ENCODE assay signal across 11 cellular contexts in genomic region chr1:153573351-153573750, GRCh38. TPM values are rescaled to one million over a fixed set of nuclear protein-coding genes. Genes with fewer than 3 reads are reported as not detected.
DNase-seq lines count a peak whose midpoint lies in the region; ATAC-seq, FAIRE-seq and TF ChIP-seq lines count a peak whose summit lies in the region.
"Had no signal": no experiment of that assay in that cellular context is flagged by ENCODE, and none has a peak within 500 bp of the region (broad histone marks: within the 10 kb centered on the region; RNA-seq: fewer than 3 reads in every experiment).

No MANE protein-coding gene starts in this region.

- H3K23ac ChIP-seq in IMR-90 (ENCODE audit: low read depth, low read length): peak overlapping the region; percentile 87

- H3K79me1 ChIP-seq in IMR-90 (ENCODE audit: low read depth in 1 of 2, low read length in 2 of 2): peaks cover 0 to 5% of the 10 kb centered on the region in 2 experiments; a peak in 2 of 4 replicates

- H3K9me1 ChIP-seq in IMR-90 (ENCODE audit: insufficient read depth, low read length): peaks cover 7% of the 10 kb centered on the region
- no peaks in the 10 kb centered on the region for H3K9me1 ChIP-seq in endothelial cell of umbilical vein (replicated peaks; ENCODE audit: control insufficient read depth, extremely low read depth, insufficient read depth, low read length)

- H4K5ac ChIP-seq in IMR-90 (ENCODE audit: low read depth, low read length): peak overlapping the region; percentile 97; the same call in 1 of the 2 replicates

- H3K9me2 ChIP-seq in PC-3 (replicated peaks; ENCODE audit: low read length): no peaks in the 10 kb centered on the region

- H3K79me2 ChIP-seq in PC-3 (ENCODE audit: low read length): no peaks in the 10 kb centered on the region
- H3K79me2 ChIP-seq in endothelial cell of umbilical vein (ENCODE audit: control insufficient read depth, insufficient read depth, low read length): no peaks in the 10 kb centered on the region
- no peaks in the 10 kb centered on the region for H3K79me2 ChIP-seq in smooth muscle cell (ENCODE audit: low read depth)

- H3K9ac ChIP-seq in IMR-90 (ENCODE audit: low read depth, low read length) (no peak overlapping the region), PC-3 (ENCODE audit: low read length) (peak overlapping the region; percentile 26), endothelial cell of umbilical vein (replicated peaks; ENCODE audit: extremely low read depth, insufficient read depth, low read length) (no peak overlapping the region), smooth muscle cell (ENCODE audit: low read depth) (peak overlapping the region; percentile 30)

- peak overlapping the region; percentile 92 for H3K4ac ChIP-seq in IMR-90 (ENCODE audit: low read depth, low read length)

- H4K8ac ChIP-seq in IMR-90 (ENCODE audit: low read depth in 2 of 2, low read length in 2 of 2): peak overlapping the region; percentile 53 to 92

- H3K4me3 ChIP-seq in IMR-90 (ENCODE audit: insufficient read depth, low read depth, low read length) (no peak overlapping the region), PC-3 (ENCODE audit: low read length) (no peak overlapping the region), endothelial cell of umbilical vein (replicated peaks in 1 of 3; ENCODE audit: insufficient read depth in 1 of 3, low read depth in 1 of 3, low read length in 3 of 3) (no peak overlapping the region), smooth muscle cell (no peak overlapping the region)
- H3K4me3 ChIP-seq: right lobe of liver had no signal

- no peak for TF ChIP-seq RAD21 in IMR-90 (IDR thresholded peaks at IDR 0.05; ENCODE audit: low read length)

- BruUV-seq in IMR-90 (replicated peaks; lab: Mats Ljungman, UMichigan) (no TSS peak), PC-3 (replicated peaks; lab: Mats Ljungman, UMichigan) (no TSS peak), endothelial cell of umbilical vein (replicated peaks; lab: Mats Ljungman, UMichigan) (no TSS peak)

- H3K4me2 ChIP-seq in IMR-90 (ENCODE audit: low read depth, low read length): peak overlapping the region; percentile 24; the same call in 1 of the 2 replicates
- H3K4me2 ChIP-seq in PC-3 (ENCODE audit: low read length): peak overlapping the region; percentile 48
- H3K4me2 ChIP-seq in endothelial cell of umbilical vein (ENCODE audit: insufficient read depth, low read length): no peak overlapping the region
- peak overlapping the region; percentile 40 for H3K4me2 ChIP-seq in smooth muscle cell

- peak overlapping the region; percentile 94 for H2BK120ac ChIP-seq in IMR-90 (ENCODE audit: low read depth, low read length)

- H2BK20ac ChIP-seq in IMR-90 (ENCODE audit: low read depth, low read length): peak overlapping the region; percentile 98

- TF ChIP-seq POLR2A in IMR-90 (IDR thresholded peaks at IDR 0.05; ENCODE audit: low read depth, low read length) (no peak), endothelial cell of umbilical vein (IDR thresholded peaks at IDR 0.05; ENCODE audit: low read depth, low read length) (no peak)

- peak; percentile 41 for DNase-seq in IMR-90
- DNase-seq in PC-3: no peak
- DNase-seq in endothelial cell of umbilical vein (ENCODE audit: low read depth, low spot score): no peak
- no peak for DNase-seq in smooth muscle cell (lab: John Stamatoyannopoulos, UW; ENCODE audit: unreplicated experiment)
- DNase-seq in AG20443 (ENCODE audit: low spot score): no peak
- no peak for DNase-seq in C1 segment of cervical spinal cord (lab: John Stamatoyannopoulos, UW)
- no peak for DNase-seq in NCI-H510A treated with DMSO at 0.1 percent for 48 hours (lab: John Stamatoyannopoulos, UW)
- DNase-seq: GOT3, right lobe of liver had no signal

- H3K14ac ChIP-seq in IMR-90 (replicated peaks; ENCODE audit: low read depth, low read length): peak overlapping the region; percentile 91

- H3K18ac ChIP-seq in IMR-90 (ENCODE audit: low read depth, low read length): peak overlapping the region; percentile 97

- WGBS in IMR-90 (ENCODE audit: extremely low coverage in 2 of 2, insufficient read length in 1 of 2), 2 experiments: no CpG with 5 or more reads among the region's 3 CpGs
- WGBS in smooth muscle cell (ENCODE audit: low lambda C conversion rate): 74% methylated on average over 3 of the region's 3 CpGs

- H3F3A ChIP-seq in PC-3 (ENCODE audit: low read length, unreplicated experiment): no peaks in the 10 kb centered on the region
- H3F3A ChIP-seq in smooth muscle cell (ENCODE audit: low read depth): no peaks in the 10 kb centered on the region

- no peak for FAIRE-seq in endothelial cell of umbilical vein (lab: Jason Lieb, UNC)

- peaks cover 14% of the 10 kb centered on the region for H3K4me1 ChIP-seq in IMR-90 (ENCODE audit: control insufficient read depth, insufficient read depth, low read length)
- H3K4me1 ChIP-seq in PC-3 (ENCODE audit: insufficient read depth, low read length): peaks cover 35% of the 10 kb centered on the region
- H3K4me1 ChIP-seq in endothelial cell of umbilical vein (ENCODE audit: control insufficient read depth, extremely low read depth, insufficient read depth, low read length): peaks cover 7% of the 10 kb centered on the region
- H3K4me1 ChIP-seq in smooth muscle cell (ENCODE audit: low read depth): peaks cover 4% of the 10 kb centered on the region

- no peaks in the 10 kb centered on the region for H3K36me3 ChIP-seq in IMR-90 (ENCODE audit: control insufficient read depth, insufficient read depth, low read length)
- H3K36me3 ChIP-seq in PC-3 (ENCODE audit: low read depth, low read length): no peaks in the 10 kb centered on the region
- H3K36me3 ChIP-seq in endothelial cell of umbilical vein (ENCODE audit: control insufficient read depth in 2 of 2, extremely low read depth in 1 of 2, insufficient read depth in 2 of 2, low read length in 2 of 2): no peaks in the 10 kb centered on the region
- H3K36me3 ChIP-seq in smooth muscle cell (ENCODE audit: low read depth): no peaks in the 10 kb centered on the region
- H3K36me3 ChIP-seq: right lobe of liver had no signal

- H2BK5ac ChIP-seq in IMR-90 (ENCODE audit: low read depth, low read length, poor library complexity, severe bottlenecking): peak overlapping the region; percentile 80

- no peak overlapping the region for H2AFZ ChIP-seq in IMR-90 (replicated peaks; ENCODE audit: low read length, poor library complexity)
- no peak overlapping the region for H2AFZ ChIP-seq in PC-3 (ENCODE audit: low read length)
- peak overlapping the region; percentile 2 for H2AFZ ChIP-seq in endothelial cell of umbilical vein (ENCODE audit: low read depth, low read length)
- H2AFZ ChIP-seq in smooth muscle cell (ENCODE audit: low read depth): no peak overlapping the region

- H2AK9ac ChIP-seq in IMR-90 (replicated peaks; ENCODE audit: low read depth, low read length, poor library complexity): peak overlapping the region; percentile 77

- H3K27ac ChIP-seq in IMR-90 (ENCODE audit: insufficient read depth, low read length) (peak overlapping the region; percentile 4; the same call in 1 of the 2 replicates), PC-3 (ENCODE audit: low read length) (peak overlapping the region; percentile 76), endothelial cell of umbilical vein (ENCODE audit: insufficient read depth, low read depth, low read length) (no peak overlapping the region), smooth muscle cell (ENCODE audit: low read depth) (peak overlapping the region; percentile 80)
- H3K27ac ChIP-seq: right lobe of liver had no signal

- H4K91ac ChIP-seq in IMR-90 (ENCODE audit: insufficient read depth, low read depth, low read length): peak overlapping the region; percentile 89

- CTCF ChIA-PET in IMR-90 (lab: Yijun Ruan, JAX): interaction anchor here (0.9 to 2.3 kb wide), 10 partner anchors 35 to 78 kb away, joined by 3 to 16 read pairs (median 5); partner anchors contain the start of genes S100A13 and S100A16
- CTCF ChIA-PET in PC-3 (lab: Charles Lee): interaction anchor here (0.6 to 2.0 kb wide), 8 partner anchors 25 to 101 kb away, joined by 5 to 25 read pairs (median 12); partner anchors contain the start of genes CHTOP, S100A13 and S100A16
- CTCF ChIA-PET in endothelial cell of umbilical vein (lab: Charles Lee): interaction anchor here (0.7 to 6.3 kb wide), 25 partner anchors 8 to 414 kb away, joined by 3 to 167 read pairs (median 8); partner anchors contain the start of genes CHTOP, NPR1, S100A1 and S100A13

- peak overlapping the region; percentile 97 for H2AK5ac ChIP-seq in IMR-90 (ENCODE audit: low read depth, low read length)

- H4K20me1 ChIP-seq in IMR-90 (ENCODE audit: insufficient read depth, low read length) (no peaks in the 10 kb centered on the region), PC-3 (ENCODE audit: low read length) (no peaks in the 10 kb centered on the region), endothelial cell of umbilical vein (replicated peaks; ENCODE audit: control insufficient read depth, extremely low read depth, insufficient read depth, low read length) (no peaks in the 10 kb centered on the region), smooth muscle cell (ENCODE audit: low read depth) (no peaks in the 10 kb centered on the region)

- no peaks in the 10 kb centered on the region for H3K27me3 ChIP-seq in IMR-90 (ENCODE audit: control insufficient read depth, insufficient read depth, low read length)
- H3K27me3 ChIP-seq in PC-3 (ENCODE audit: low read length): no peaks in the 10 kb centered on the region
- H3K27me3 ChIP-seq in endothelial cell of umbilical vein (ENCODE audit: control insufficient read depth in 2 of 2, insufficient read depth in 2 of 2, low read length in 2 of 2): no peaks in the 10 kb centered on the region
- no peaks in the 10 kb centered on the region for H3K27me3 ChIP-seq in smooth muscle cell (ENCODE audit: low read depth)
- H3K27me3 ChIP-seq: right lobe of liver had no signal

- H2BK15ac ChIP-seq in IMR-90 (ENCODE audit: low read depth, low read length): peak overlapping the region; percentile 98

- in situ Hi-C loops in IMR-90 (cut with MboI; ENCODE audit: low sequenced_read_pairs): no loop called here

- no peak for TF ChIP-seq CTCF in IMR-90 (conservative IDR thresholded peaks at IDR 0.05; ENCODE audit: low read depth, low read length)
- TF ChIP-seq CTCF in PC-3 (conservative IDR thresholded peaks at IDR 0.05; ENCODE audit: low read depth, low read length): no peak
- TF ChIP-seq CTCF in endothelial cell of umbilical vein (IDR thresholded peaks at IDR 0.05; ENCODE audit: extremely low read depth in 1 of 2, insufficient read depth in 1 of 2, low read depth in 1 of 2, low read length in 2 of 2): no peak
- no peak for TF ChIP-seq CTCF in smooth muscle cell (IDR thresholded peaks at IDR 0.05; ENCODE audit: borderline replicate concordance, insufficient read depth, poor library complexity, severe bottlenecking)

- H3K9me3 ChIP-seq in IMR-90 (ENCODE audit: control insufficient read depth, insufficient read depth, low read length): no peaks in the 10 kb centered on the region
- H3K9me3 ChIP-seq in PC-3 (ENCODE audit: low read length): no peaks in the 10 kb centered on the region
- no peaks in the 10 kb centered on the region for H3K9me3 ChIP-seq in endothelial cell of umbilical vein (replicated peaks; ENCODE audit: control insufficient read depth, insufficient read depth, low read length)
- H3K9me3 ChIP-seq in smooth muscle cell (replicated peaks; ENCODE audit: low read depth): no peaks in the 10 kb centered on the region
- H3K9me3 ChIP-seq: right lobe of liver had no signal

- peak overlapping the region; percentile 47 for H3K56ac ChIP-seq in IMR-90 (ENCODE audit: extremely low read depth, insufficient read depth, low read length)

- POLR2A ChIA-PET in IMR-90 (lab: Charles Lee; ENCODE audit: unreplicated experiment): interaction anchor here (1.9 kb wide), 1 partner anchor 54 kb away, joined by 7 read pairs; the partner anchor contains the start of gene S100A13
- POLR2A ChIA-PET in PC-3 (lab: Charles Lee; ENCODE audit: unreplicated experiment): interaction anchor here (1.0 to 1.3 kb wide), 3 partner anchors 37 to 61 kb away, joined by 4 to 8 read pairs (median 7); partner anchors contain the start of genes CHTOP, S100A13 and S100A6
- POLR2A ChIA-PET in endothelial cell of umbilical vein (lab: Charles Lee): interaction anchor here (1.3 to 1.5 kb wide), 2 partner anchors 33 to 54 kb away, joined by 3 to 13 read pairs; partner anchors contain the start of gene S100A13

- intact Hi-C loops in IMR-90 (cut with micrococcal nuclease): loop anchor here (2.0 kb wide), 5 partner anchors 39 to 97 kb away; partner anchors contain the start of genes CHTOP, ILF2, S100A13 and S100A16
- intact Hi-C loops in PC-3 (cut with micrococcal nuclease): loop anchor here (2.0 kb wide), 2 partner anchors 35 to 175 kb away; no protein-coding TSS in a partner anchor
- intact Hi-C loops in endothelial cell of umbilical vein (cut with micrococcal nuclease): loop anchor here (2.0 kb wide), 2 partner anchors 25 to 413 kb away; partner anchors contain the start of gene RAB13

- ATAC-seq in IMR-90 (ENCODE audit: low read depth) (no peak), PC-3 (no peak), GM21717 (IDR thresholded peaks at IDR 0.05; ENCODE audit: unreplicated experiment) (no peak)

- dilution Hi-C loops in IMR-90 (cut with HindIII; ENCODE audit: low sequenced_read_pairs, unreplicated experiment): no loop called here
- dilution Hi-C loops in endothelial cell of umbilical vein (cut with MboI; ENCODE audit: extremely low pct_ligation_motif_present, low sequenced_read_pairs): no loop called here

RNA-seq across cellular contexts. Expression of gene S100A2, which starts 7.7 kb away (rescaled TPM):
- total RNA-seq in IMR-90 (2012; rRNA removed): 3.6 and 4.4 TPM in 2 replicates
- polyA plus RNA-seq in IMR-90 (2012; rRNA removed): 7.9 and 9.5 TPM in 2 replicates
- polyA plus RNA-seq in IMR-90 (2012; cell fraction: cytosol; rRNA removed): 6.2 and 11.3 TPM in 2 replicates
- 5.1 TPM in 2 replicates for polyA plus RNA-seq in IMR-90 (2012; cell fraction: nucleus; rRNA removed; ENCODE audit: low replicate concordance)
- 358 and 373 TPM in 2 replicates for total RNA-seq in PC-3 (2014; rRNA removed)
- total RNA-seq in endothelial cell of umbilical vein: 4.0 and 4.4 TPM in 2 replicates
- polyA plus RNA-seq in endothelial cell of umbilical vein: 3.9 and 4.3 TPM in 2 replicates
- 4.4 and 4.6 TPM in 2 replicates for polyA plus RNA-seq in endothelial cell of umbilical vein (2011; cell fraction: cytosol; rRNA removed)
- 5.0 and 5.6 TPM in 2 replicates for polyA plus RNA-seq in endothelial cell of umbilical vein (2011; cell fraction: nucleus; rRNA removed)
- polyA plus RNA-seq in endothelial cell of umbilical vein (2012): 2.2 and 4.0 TPM in 2 replicates
- 1.2 TPM in 1 of 2 replicates, not detected in the other for polyA minus RNA-seq in endothelial cell of umbilical vein
- polyA minus RNA-seq in endothelial cell of umbilical vein (2011; cell fraction: cytosol; rRNA and poly(A)+ RNA removed): 3.6 TPM
- not detected in 2 replicates for polyA minus RNA-seq in endothelial cell of umbilical vein (2011; cell fraction: nucleus; rRNA and poly(A)+ RNA removed)
- total RNA-seq in smooth muscle cell: 2.3 and 7.3 TPM in 2 replicates
- polyA plus RNA-seq in smooth muscle cell: 16.6 and 20.4 TPM in 2 replicates
- total RNA-seq: right lobe of liver had no signal

RNA-seq across cellular contexts. Expression of gene S100A3, which starts 24.3 kb away (rescaled TPM):
- 1.4 and 2.9 TPM in 2 replicates for total RNA-seq in IMR-90 (2012; rRNA removed)
- 4.5 and 6.2 TPM in 2 replicates for polyA plus RNA-seq in IMR-90 (2012; rRNA removed)
- 5.1 and 8.9 TPM in 2 replicates for polyA plus RNA-seq in IMR-90 (2012; cell fraction: cytosol; rRNA removed)
- 3.3 and 5.1 TPM in 2 replicates for polyA plus RNA-seq in IMR-90 (2012; cell fraction: nucleus; rRNA removed; ENCODE audit: low replicate concordance)
- total RNA-seq in PC-3 (2014; rRNA removed): 4.6 and 7.9 TPM in 2 replicates
- 0.42 TPM in 1 of 2 replicates, not detected in the other for total RNA-seq in endothelial cell of umbilical vein
- polyA plus RNA-seq in endothelial cell of umbilical vein: 1.3 and 1.9 TPM in 2 replicates
- polyA plus RNA-seq in endothelial cell of umbilical vein (2011; cell fraction: cytosol; rRNA removed): 0.98 and 1.2 TPM in 2 replicates
- polyA plus RNA-seq in endothelial cell of umbilical vein (2011; cell fraction: nucleus; rRNA removed): 0.26 and 0.76 TPM in 2 replicates
- polyA plus RNA-seq in endothelial cell of umbilical vein (2012): 2.2 and 2.3 TPM in 2 replicates
- not detected in 2 replicates for polyA minus RNA-seq in endothelial cell of umbilical vein
- not detected for polyA minus RNA-seq in endothelial cell of umbilical vein (2011; cell fraction: cytosol; rRNA and poly(A)+ RNA removed)
- not detected in 2 replicates for polyA minus RNA-seq in endothelial cell of umbilical vein (2011; cell fraction: nucleus; rRNA and poly(A)+ RNA removed)
- 11.2 and 13.9 TPM in 2 replicates for total RNA-seq in smooth muscle cell
- polyA plus RNA-seq in smooth muscle cell: 18.0 and 19.8 TPM in 2 replicates

RNA-seq across cellular contexts. Expression of gene S100A4, which starts 27.7 kb away (rescaled TPM):
- total RNA-seq in IMR-90 (2012; rRNA removed) (5.6 and 7.5 TPM in 2 replicates), PC-3 (2014; rRNA removed) (32.2 and 55.8 TPM in 2 replicates), endothelial cell of umbilical vein (not detected in 2 replicates), smooth muscle cell (1,139 and 1,222 TPM in 2 replicates)
- polyA plus RNA-seq in IMR-90 (2012; rRNA removed) (15.0 and 16.6 TPM in 2 replicates), endothelial cell of umbilical vein (0.62 and 1.1 TPM in 2 replicates), smooth muscle cell (1,491 and 1,802 TPM in 2 replicates)
- 17.1 and 25.7 TPM in 2 replicates for polyA plus RNA-seq in IMR-90 (2012; cell fraction: cytosol; rRNA removed)
- polyA plus RNA-seq in IMR-90 (2012; cell fraction: nucleus; rRNA removed; ENCODE audit: low replicate concordance): 3.3 and 5.2 TPM in 2 replicates
- 0.49 and 0.61 TPM in 2 replicates for polyA plus RNA-seq in endothelial cell of umbilical vein (2011; cell fraction: cytosol; rRNA removed)
- 0.53 TPM in 1 of 2 replicates, not detected in the other for polyA plus RNA-seq in endothelial cell of umbilical vein (2011; cell fraction: nucleus; rRNA removed)
- polyA plus RNA-seq in endothelial cell of umbilical vein (2012): 0.55 and 0.67 TPM in 2 replicates
- polyA minus RNA-seq in endothelial cell of umbilical vein: not detected in 2 replicates
- 392 TPM for polyA minus RNA-seq in endothelial cell of umbilical vein (2011; cell fraction: cytosol; rRNA and poly(A)+ RNA removed)
- polyA minus RNA-seq in endothelial cell of umbilical vein (2011; cell fraction: nucleus; rRNA and poly(A)+ RNA removed): 1.6 TPM in 1 of 2 replicates, not detected in the other

RNA-seq across cellular contexts. Expression of gene S100A5, which starts 32.6 kb away (rescaled TPM):
- total RNA-seq in IMR-90 (2012; rRNA removed) (0.56 TPM in 1 of 2 replicates, not detected in the other), PC-3 (2014; rRNA removed) (2.5 and 6.3 TPM in 2 replicates), endothelial cell of umbilical vein (not detected in 2 replicates), smooth muscle cell (1.6 and 5.7 TPM in 2 replicates)
- polyA plus RNA-seq in IMR-90 (2012; rRNA removed) (0.27 and 0.55 TPM in 2 replicates), endothelial cell of umbilical vein (not detected in 2 replicates), smooth muscle cell (4.8 and 6.2 TPM in 2 replicates)
- 1.1 TPM in 1 of 2 replicates, not detected in the other for polyA plus RNA-seq in IMR-90 (2012; cell fraction: cytosol; rRNA removed)
- polyA plus RNA-seq in IMR-90 (2012; cell fraction: nucleus; rRNA removed; ENCODE audit: low replicate concordance): not detected in 2 replicates
- polyA plus RNA-seq in endothelial cell of umbilical vein (2011; cell fraction: cytosol; rRNA removed): not detected in 2 replicates
- polyA plus RNA-seq in endothelial cell of umbilical vein (2011; cell fraction: nucleus; rRNA removed): not detected in 2 replicates
- polyA plus RNA-seq in endothelial cell of umbilical vein (2012): not detected in 2 replicates
- not detected in 2 replicates for polyA minus RNA-seq in endothelial cell of umbilical vein
- not detected for polyA minus RNA-seq in endothelial cell of umbilical vein (2011; cell fraction: cytosol; rRNA and poly(A)+ RNA removed)
- not detected in 2 replicates for polyA minus RNA-seq in endothelial cell of umbilical vein (2011; cell fraction: nucleus; rRNA and poly(A)+ RNA removed)
- total RNA-seq: M059J, right lobe of liver had no signal

RNA-seq across cellular contexts. Expression of gene S100A6, which starts 37.6 kb away (rescaled TPM):
- total RNA-seq in IMR-90 (2012; rRNA removed): 373 and 555 TPM in 2 replicates
- polyA plus RNA-seq in IMR-90 (2012; rRNA removed): 1,755 and 2,394 TPM in 2 replicates
- 755 and 1,450 TPM in 2 replicates for polyA plus RNA-seq in IMR-90 (2012; cell fraction: cytosol; rRNA removed)
- 227 and 313 TPM in 2 replicates for polyA plus RNA-seq in IMR-90 (2012; cell fraction: nucleus; rRNA removed; ENCODE audit: low replicate concordance)
- total RNA-seq in PC-3 (2014; rRNA removed): 1,818 and 2,572 TPM in 2 replicates
- total RNA-seq in endothelial cell of umbilical vein: 908 and 937 TPM in 2 replicates
- polyA plus RNA-seq in endothelial cell of umbilical vein: 552 and 1,048 TPM in 2 replicates
- 546 and 836 TPM in 2 replicates for polyA plus RNA-seq in endothelial cell of umbilical vein (2011; cell fraction: cytosol; rRNA removed)
- polyA plus RNA-seq in endothelial cell of umbilical vein (2011; cell fraction: nucleus; rRNA removed): 165 and 192 TPM in 2 replicates
- polyA plus RNA-seq in endothelial cell of umbilical vein (2012): 1,329 and 2,007 TPM in 2 replicates
- polyA minus RNA-seq in endothelial cell of umbilical vein: 399 and 432 TPM in 2 replicates
- polyA minus RNA-seq in endothelial cell of umbilical vein (2011; cell fraction: cytosol; rRNA and poly(A)+ RNA removed): 1,781 TPM
- polyA minus RNA-seq in endothelial cell of umbilical vein (2011; cell fraction: nucleus; rRNA and poly(A)+ RNA removed): 44.4 and 69.7 TPM in 2 replicates
- 410 and 499 TPM in 2 replicates for total RNA-seq in smooth muscle cell
- 1,358 and 1,471 TPM in 2 replicates for polyA plus RNA-seq in smooth muscle cell

Comparison
In these comparisons a context has a peak if more than half of its experiments do, and no peak if none do; other contexts are left out.
1. H3K9ac ChIP-seq: peak in PC-3 (single experiment) and smooth muscle cell (single experiment); none in IMR-90 (single experiment) and endothelial cell of umbilical vein (single experiment).
2. RNA of gene S100A2, which starts 7.7 kb away (total RNA-seq): 358 to 373 TPM in PC-3; 2.3 to 7.3 TPM in smooth muscle cell, 4.0 to 4.4 TPM in endothelial cell of umbilical vein and 3.6 to 4.4 TPM in IMR-90; every median in the first group is over 10 times any median in the second.
3. RNA of gene S100A4, which starts 27.7 kb away (total RNA-seq): 1,139 to 1,222 TPM in smooth muscle cell; 32.2 to 55.8 TPM in PC-3, 5.6 to 7.5 TPM in IMR-90 and not detected in endothelial cell of umbilical vein; every median in the first group is over 10 times any median in the second.